In the genomic region with DNA sequence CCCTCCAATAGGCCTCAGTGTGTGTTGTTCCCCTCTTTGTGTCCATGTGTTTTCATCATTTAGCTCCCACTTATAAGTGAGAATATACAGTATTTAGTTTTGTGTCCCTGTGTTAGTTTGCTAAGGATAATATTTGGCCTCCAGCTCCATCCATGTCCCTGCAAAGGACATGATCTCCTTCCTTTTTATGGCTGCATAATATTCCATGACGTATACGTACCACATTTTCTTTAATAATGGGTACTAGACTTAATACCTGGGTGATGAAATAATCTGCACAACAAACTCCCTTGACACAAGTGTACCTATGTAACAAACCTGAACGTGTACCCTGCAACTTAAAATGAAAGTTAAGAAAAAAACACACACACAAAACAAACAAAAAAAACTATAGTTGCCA, we compare ENCODE assay signal across 3 cellular contexts. TPM values are rescaled to one million over a fixed set of nuclear protein-coding genes. Genes with fewer than 3 reads are reported as not detected.
"Had no signal": no experiment of that assay in that cellular context is flagged by ENCODE, and none has a peak within 500 bp of the region (broad histone marks: within the 10 kb centered on the region; RNA-seq: fewer than 3 reads in every experiment).

No MANE protein-coding gene starts in this region.

RNA-seq across cellular contexts. Expression of a gene that starts 12.6 kb away (rescaled TPM):
- total RNA-seq: LHCN-M2, MCF 10A, NCI-H460 had no signal
